In the genomic region with DNA sequence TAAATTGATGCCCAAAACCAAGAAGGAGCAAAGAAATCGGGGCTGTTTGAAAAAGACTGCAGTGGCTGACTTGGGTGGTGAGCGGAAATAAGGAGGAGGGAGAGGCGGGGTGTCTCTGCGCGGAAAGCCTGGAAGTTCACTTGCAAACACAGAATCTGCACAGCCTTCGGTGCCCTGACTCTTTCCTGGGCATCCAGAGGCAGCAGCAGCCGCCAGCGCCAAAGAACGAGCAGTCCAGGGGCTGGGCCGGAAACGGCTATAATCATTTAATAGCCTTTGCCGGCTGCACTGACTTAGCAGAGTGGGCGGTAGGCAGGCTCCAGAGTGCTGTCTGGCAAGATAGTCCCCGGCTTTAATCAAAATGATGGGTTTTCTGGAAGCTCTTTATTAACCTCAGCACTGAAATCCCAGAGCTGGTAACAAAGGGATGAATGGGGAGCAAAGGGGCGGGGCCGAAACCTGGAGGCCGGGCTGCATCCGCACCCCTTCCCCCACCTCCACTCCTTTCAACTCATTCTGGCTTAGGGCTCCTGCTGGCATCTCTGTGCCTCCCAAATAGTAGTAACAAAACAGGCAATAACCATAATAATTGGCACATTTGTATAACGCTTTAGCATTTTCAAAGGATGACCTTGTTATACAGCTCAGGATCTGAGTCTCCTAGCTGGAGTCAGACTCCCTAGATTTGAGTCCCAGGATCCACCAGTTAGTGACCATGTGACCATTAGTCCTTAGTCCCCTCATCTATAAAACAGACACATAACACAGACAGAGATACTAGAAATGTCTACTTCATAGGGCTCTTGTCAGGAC, we compare ENCODE assay signal across 1 cellular context.
TF ChIP-seq lines count a peak whose summit lies in the region.

No MANE protein-coding gene starts in this region.

TF ChIP-seq in GM23338, 12 proteins besides CTCF, POLR2A, EP300 and RAD21 (continued from another document):
- TF ChIP-seq, protein P1, sequence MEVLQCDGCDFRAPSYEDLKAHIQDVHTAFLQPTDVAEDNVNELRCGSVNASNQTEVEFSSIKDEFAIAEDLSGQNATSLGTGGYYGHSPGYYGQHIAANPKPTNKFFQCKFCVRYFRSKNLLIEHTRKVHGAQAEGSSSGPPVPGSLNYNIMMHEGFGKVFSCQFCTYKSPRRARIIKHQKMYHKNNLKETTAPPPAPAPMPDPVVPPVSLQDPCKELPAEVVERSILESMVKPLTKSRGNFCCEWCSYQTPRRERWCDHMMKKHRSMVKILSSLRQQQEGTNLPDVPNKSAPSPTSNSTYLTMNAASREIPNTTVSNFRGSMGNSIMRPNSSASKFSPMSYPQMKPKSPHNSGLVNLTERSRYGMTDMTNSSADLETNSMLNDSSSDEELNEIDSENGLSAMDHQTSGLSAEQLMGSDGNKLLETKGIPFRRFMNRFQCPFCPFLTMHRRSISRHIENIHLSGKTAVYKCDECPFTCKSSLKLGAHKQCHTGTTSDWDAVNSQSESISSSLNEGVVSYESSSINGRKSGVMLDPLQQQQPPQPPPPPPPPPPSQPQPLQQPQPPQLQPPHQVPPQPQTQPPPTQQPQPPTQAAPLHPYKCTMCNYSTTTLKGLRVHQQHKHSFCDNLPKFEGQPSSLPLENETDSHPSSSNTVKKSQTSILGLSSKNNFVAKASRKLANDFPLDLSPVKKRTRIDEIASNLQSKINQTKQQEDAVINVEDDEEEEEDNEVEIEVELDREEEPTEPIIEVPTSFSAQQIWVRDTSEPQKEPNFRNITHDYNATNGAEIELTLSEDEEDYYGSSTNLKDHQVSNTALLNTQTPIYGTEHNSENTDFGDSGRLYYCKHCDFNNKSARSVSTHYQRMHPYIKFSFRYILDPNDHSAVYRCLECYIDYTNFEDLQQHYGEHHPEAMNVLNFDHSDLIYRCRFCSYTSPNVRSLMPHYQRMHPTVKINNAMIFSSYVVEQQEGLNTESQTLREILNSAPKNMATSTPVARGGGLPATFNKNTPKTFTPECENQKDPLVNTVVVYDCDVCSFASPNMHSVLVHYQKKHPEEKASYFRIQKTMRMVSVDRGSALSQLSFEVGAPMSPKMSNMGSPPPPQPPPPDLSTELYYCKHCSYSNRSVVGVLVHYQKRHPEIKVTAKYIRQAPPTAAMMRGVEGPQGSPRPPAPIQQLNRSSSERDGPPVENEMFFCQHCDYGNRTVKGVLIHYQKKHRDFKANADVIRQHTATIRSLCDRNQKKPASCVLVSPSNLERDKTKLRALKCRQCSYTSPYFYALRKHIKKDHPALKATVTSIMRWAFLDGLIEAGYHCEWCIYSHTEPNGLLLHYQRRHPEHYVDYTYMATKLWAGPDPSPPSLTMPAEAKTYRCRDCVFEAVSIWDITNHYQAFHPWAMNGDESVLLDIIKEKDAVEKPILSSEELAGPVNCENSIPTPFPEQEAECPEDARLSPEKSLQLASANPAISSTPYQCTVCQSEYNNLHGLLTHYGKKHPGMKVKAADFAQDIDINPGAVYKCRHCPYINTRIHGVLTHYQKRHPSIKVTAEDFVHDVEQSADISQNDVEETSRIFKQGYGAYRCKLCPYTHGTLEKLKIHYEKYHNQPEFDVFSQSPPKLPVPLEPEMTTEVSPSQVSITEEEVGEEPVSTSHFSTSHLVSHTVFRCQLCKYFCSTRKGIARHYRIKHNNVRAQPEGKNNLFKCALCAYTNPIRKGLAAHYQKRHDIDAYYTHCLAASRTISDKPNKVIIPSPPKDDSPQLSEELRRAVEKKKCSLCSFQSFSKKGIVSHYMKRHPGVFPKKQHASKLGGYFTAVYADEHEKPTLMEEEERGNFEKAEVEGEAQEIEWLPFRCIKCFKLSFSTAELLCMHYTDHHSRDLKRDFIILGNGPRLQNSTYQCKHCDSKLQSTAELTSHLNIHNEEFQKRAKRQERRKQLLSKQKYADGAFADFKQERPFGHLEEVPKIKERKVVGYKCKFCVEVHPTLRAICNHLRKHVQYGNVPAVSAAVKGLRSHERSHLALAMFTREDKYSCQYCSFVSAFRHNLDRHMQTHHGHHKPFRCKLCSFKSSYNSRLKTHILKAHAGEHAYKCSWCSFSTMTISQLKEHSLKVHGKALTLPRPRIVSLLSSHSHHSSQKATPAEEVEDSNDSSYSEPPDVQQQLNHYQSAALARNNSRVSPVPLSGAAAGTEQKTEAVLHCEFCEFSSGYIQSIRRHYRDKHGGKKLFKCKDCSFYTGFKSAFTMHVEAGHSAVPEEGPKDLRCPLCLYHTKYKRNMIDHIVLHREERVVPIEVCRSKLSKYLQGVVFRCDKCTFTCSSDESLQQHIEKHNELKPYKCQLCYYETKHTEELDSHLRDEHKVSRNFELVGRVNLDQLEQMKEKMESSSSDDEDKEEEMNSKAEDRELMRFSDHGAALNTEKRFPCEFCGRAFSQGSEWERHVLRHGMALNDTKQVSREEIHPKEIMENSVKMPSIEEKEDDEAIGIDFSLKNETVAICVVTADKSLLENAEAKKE (CRISPR knock-in tag; IDR thresholded peaks at IDR 0.05) = no peak
- TF ChIP-seq POLR2AphosphoS5 (IDR thresholded peaks at IDR 0.05; ENCODE audit: low read depth) (no peak), NANOG (IDR thresholded peaks at IDR 0.05; ENCODE audit: borderline replicate concordance) (peak; percentile 94), JUNB (IDR thresholded peaks at IDR 0.05; ENCODE audit: unreplicated experiment) (no peak), EZH2phosphoT487 (IDR thresholded peaks at IDR 0.05; ENCODE audit: unreplicated experiment) (no peak), EZH2 (IDR thresholded peaks at IDR 0.05; ENCODE audit: low read depth, unreplicated experiment) (no peak), ZNF331 (CRISPR knock-in tag; IDR thresholded peaks at IDR 0.05; ENCODE audit: low read depth) (no peak), ZNF114 (CRISPR knock-in tag; IDR thresholded peaks at IDR 0.05) (no peak), CREB1 (CRISPR knock-in tag; IDR thresholded peaks at IDR 0.05; ENCODE audit: low read depth) (peak; percentile 69; the same call in 1 of the 2 replicates), STAT1 (IDR thresholded peaks at IDR 0.05; ENCODE audit: unreplicated experiment) (no peak)
- TF ChIP-seq, protein P2, sequence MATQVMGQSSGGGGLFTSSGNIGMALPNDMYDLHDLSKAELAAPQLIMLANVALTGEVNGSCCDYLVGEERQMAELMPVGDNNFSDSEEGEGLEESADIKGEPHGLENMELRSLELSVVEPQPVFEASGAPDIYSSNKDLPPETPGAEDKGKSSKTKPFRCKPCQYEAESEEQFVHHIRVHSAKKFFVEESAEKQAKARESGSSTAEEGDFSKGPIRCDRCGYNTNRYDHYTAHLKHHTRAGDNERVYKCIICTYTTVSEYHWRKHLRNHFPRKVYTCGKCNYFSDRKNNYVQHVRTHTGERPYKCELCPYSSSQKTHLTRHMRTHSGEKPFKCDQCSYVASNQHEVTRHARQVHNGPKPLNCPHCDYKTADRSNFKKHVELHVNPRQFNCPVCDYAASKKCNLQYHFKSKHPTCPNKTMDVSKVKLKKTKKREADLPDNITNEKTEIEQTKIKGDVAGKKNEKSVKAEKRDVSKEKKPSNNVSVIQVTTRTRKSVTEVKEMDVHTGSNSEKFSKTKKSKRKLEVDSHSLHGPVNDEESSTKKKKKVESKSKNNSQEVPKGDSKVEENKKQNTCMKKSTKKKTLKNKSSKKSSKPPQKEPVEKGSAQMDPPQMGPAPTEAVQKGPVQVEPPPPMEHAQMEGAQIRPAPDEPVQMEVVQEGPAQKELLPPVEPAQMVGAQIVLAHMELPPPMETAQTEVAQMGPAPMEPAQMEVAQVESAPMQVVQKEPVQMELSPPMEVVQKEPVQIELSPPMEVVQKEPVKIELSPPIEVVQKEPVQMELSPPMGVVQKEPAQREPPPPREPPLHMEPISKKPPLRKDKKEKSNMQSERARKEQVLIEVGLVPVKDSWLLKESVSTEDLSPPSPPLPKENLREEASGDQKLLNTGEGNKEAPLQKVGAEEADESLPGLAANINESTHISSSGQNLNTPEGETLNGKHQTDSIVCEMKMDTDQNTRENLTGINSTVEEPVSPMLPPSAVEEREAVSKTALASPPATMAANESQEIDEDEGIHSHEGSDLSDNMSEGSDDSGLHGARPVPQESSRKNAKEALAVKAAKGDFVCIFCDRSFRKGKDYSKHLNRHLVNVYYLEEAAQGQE (IDR thresholded peaks at IDR 0.05; ENCODE audit: unreplicated experiment) = no peak
TF ChIP-seq in GM23338: peak in this region for 3.
